In genomic region chr19:13014921-13015280, GRCh38 we compare ENCODE assay signal across 13 cellular contexts. TPM values are rescaled to one million over a fixed set of nuclear protein-coding genes. Genes with fewer than 3 reads are reported as not detected.
DNase-seq lines count a peak whose midpoint lies in the region; ATAC-seq, FAIRE-seq and TF ChIP-seq lines count a peak whose summit lies in the region.
"Had no signal": no experiment of that assay in that cellular context is flagged by ENCODE, and none has a peak within 500 bp of the region (broad histone marks: within the 10 kb centered on the region; RNA-seq: fewer than 3 reads in every experiment).

No MANE protein-coding gene starts in this region.

- no peak overlapping the region for H3K27ac Mint-ChIP-seq in activated CD4-positive, alpha-beta memory T cell treated with anti-CD3 and anti-CD28 coated beads, Interleukin-2, amount 10 ng/mL, durations not matched to agents 7 days and 5 days
- H3K27ac Mint-ChIP-seq in activated CD4-positive, alpha-beta memory T cell treated with anti-CD3 and anti-CD28 coated beads for 36 hours = no peak overlapping the region
- H3K27ac Mint-ChIP-seq: activated CD4-positive, alpha-beta T cell treated with anti-CD3 and anti-CD28 coated beads for 36 hours had no signal

- H3K18ac ChIP-seq in mesenchymal stem cell (ENCODE audit: low read depth in 1 of 2, low read length in 2 of 2) = no peak overlapping the region

- no peak overlapping the region for H4K8ac ChIP-seq in mesenchymal stem cell (ENCODE audit: low read length)

- no peak overlapping the region for H2AK5ac ChIP-seq in mesenchymal stem cell (ENCODE audit: low read length, severe bottlenecking)

- no peak overlapping the region for H2BK5ac ChIP-seq in mesenchymal stem cell (ENCODE audit: low read depth, low read length, poor library complexity, severe bottlenecking)

- no peak for TF ChIP-seq CTCF in thyroid gland (IDR thresholded peaks at IDR 0.05)

- peaks cover 69% of the 10 kb centered on the region for H3K27me3 Mint-ChIP-seq in activated CD4-positive, alpha-beta memory T cell treated with anti-CD3 and anti-CD28 coated beads, Interleukin-2, amount 10 ng/mL, durations not matched to agents 7 days and 5 days
- H3K27me3 Mint-ChIP-seq in activated CD4-positive, alpha-beta memory T cell treated with anti-CD3 and anti-CD28 coated beads for 36 hours = peaks cover 51% of the 10 kb centered on the region

- no peak overlapping the region for H2AFZ ChIP-seq in mesenchymal stem cell (ENCODE audit: low read depth, low read length)

- peak overlapping the region; percentile 10 for H3K4me3 Mint-ChIP-seq in activated CD4-positive, alpha-beta memory T cell treated with anti-CD3 and anti-CD28 coated beads, Interleukin-2, amount 10 ng/mL, durations not matched to agents 7 days and 5 days
- no peak overlapping the region for H3K4me3 Mint-ChIP-seq in activated CD4-positive, alpha-beta memory T cell treated with anti-CD3 and anti-CD28 coated beads for 36 hours

- H3K4me2 ChIP-seq in mesenchymal stem cell (ENCODE audit: low read length, poor library complexity, severe bottlenecking) = no peak overlapping the region
- H3K4me2 ChIP-seq: A549 had no signal

- H4K91ac ChIP-seq in mesenchymal stem cell (ENCODE audit: low read length) = no peak overlapping the region

- no peak for DNase-seq in activated CD4-positive, alpha-beta memory T cell treated with anti-CD3 and anti-CD28 coated beads, Interleukin-2, amount 10 ng/mL, durations not matched to agents 7 days and 5 days
- DNase-seq in activated CD4-positive, alpha-beta memory T cell treated with anti-CD3 and anti-CD28 coated beads for 36 hours = no peak
- DNase-seq in adipocyte (ENCODE audit: low read depth) = no peak
- DNase-seq in mesenchymal stem cell = no peak
- DNase-seq in thyroid gland = no peak
- DNase-seq in GM12891 (ENCODE audit: insufficient read length, low spot score) = no peak
- DNase-seq: activated CD4-positive, alpha-beta T cell treated with anti-CD3 and anti-CD28 coated beads for 36 hours; DMS53; MM.1S; NCI-H526 treated with DMSO at 0.1 percent for 48 hours had no signal

- H3K27me3 ChIP-seq in adipocyte (replicated peaks; ENCODE audit: control insufficient read depth, insufficient read depth, low read length) (no peaks in the 10 kb centered on the region), mesenchymal stem cell (ENCODE audit: control insufficient read depth in 1 of 2, insufficient read depth in 1 of 2, low read length in 2 of 2) (peaks cover 0 to 91% of the 10 kb centered on the region in 2 experiments), thyroid gland (no peaks in the 10 kb centered on the region)

- peak overlapping the region; percentile 97 for H3K9ac ChIP-seq in adipocyte (ENCODE audit: low read length)
- H3K9ac ChIP-seq in mesenchymal stem cell (ENCODE audit: low read length) = peak overlapping the region; percentile 99

- H3K4me1 ChIP-seq in adipocyte (ENCODE audit: control insufficient read depth, insufficient read depth, low read length) = peaks cover 89% of the 10 kb centered on the region
- H3K4me1 ChIP-seq in mesenchymal stem cell (ENCODE audit: control insufficient read depth, insufficient read depth, low read depth, low read length) = peaks cover 40% of the 10 kb centered on the region
- peaks cover 64 to 78% of the 10 kb centered on the region in 2 donors for H3K4me1 ChIP-seq in thyroid gland
- H3K4me1 ChIP-seq: A549 had no signal

- TF ChIP-seq POLR2A in thyroid gland (IDR thresholded peaks at IDR 0.05) (no peak), GM12891 (IDR thresholded peaks at IDR 0.05; ENCODE audit: low read depth, low read length) (no peak)

- H3K9me3 Mint-ChIP-seq in activated CD4-positive, alpha-beta memory T cell treated with anti-CD3 and anti-CD28 coated beads, Interleukin-2, amount 10 ng/mL, durations not matched to agents 7 days and 5 days = no peaks in the 10 kb centered on the region
- H3K9me3 Mint-ChIP-seq in activated CD4-positive, alpha-beta memory T cell treated with anti-CD3 and anti-CD28 coated beads for 36 hours = no peaks in the 10 kb centered on the region

- H3K14ac ChIP-seq in mesenchymal stem cell (ENCODE audit: low read length in 2 of 2) = no peak overlapping the region

- ATAC-seq in HG03139 (IDR thresholded peaks at IDR 0.05; ENCODE audit: unreplicated experiment) = no peak
- ATAC-seq in GM21423 (IDR thresholded peaks at IDR 0.05; ENCODE audit: unreplicated experiment) = no peak
- ATAC-seq: A549; activated CD4-positive, alpha-beta T cell treated with anti-CD3 and anti-CD28 coated beads for 36 hours had no signal

- WGBS in mesenchymal stem cell = 3% methylated on average over 2 of the region's 4 CpGs
- WGBS in thyroid gland, 2 donors = 70 to 73% methylated on average over 4 of the region's 4 CpGs

- no peak for FAIRE-seq in GM12891 (lab: Jason Lieb, UNC)
- FAIRE-seq: A549 had no signal

- H3K27ac ChIP-seq in mesenchymal stem cell (ENCODE audit: low read length, poor library complexity, severe bottlenecking) (no peak overlapping the region), thyroid gland (peak overlapping the region; percentile 64 to 87 (median 83))
- H3K27ac ChIP-seq: A549 had no signal

- no peak overlapping the region for H2BK120ac ChIP-seq in mesenchymal stem cell (ENCODE audit: low read depth, low read length)

- H3K4ac ChIP-seq in mesenchymal stem cell (ENCODE audit: low read depth in 1 of 2, low read length in 2 of 2) = no peak overlapping the region

- H3K9me3 ChIP-seq in adipocyte (ENCODE audit: control insufficient read depth, low read length) (no peaks in the 10 kb centered on the region), mesenchymal stem cell (ENCODE audit: control insufficient read depth, low read length) (no peaks in the 10 kb centered on the region), thyroid gland (no peaks in the 10 kb centered on the region)
- H3K9me3 ChIP-seq: A549 had no signal

- no peak overlapping the region for H2BK12ac ChIP-seq in mesenchymal stem cell (ENCODE audit: low read length in 2 of 2)

- CTCF ChIA-PET in activated CD4-positive, alpha-beta memory T cell treated with anti-CD3 and anti-CD28 coated beads, Interleukin-2, amount 10 ng/mL, durations not matched to agents 7 days and 5 days (lab: Charles Lee) = no interaction called here
- CTCF ChIA-PET in activated CD4-positive, alpha-beta memory T cell treated with anti-CD3 and anti-CD28 coated beads for 36 hours (lab: Charles Lee) = interaction anchor here (2.4 to 2.9 kb wide), 2 partner anchors 79 to 90 kb away, joined by 5 to 15 read pairs; no protein-coding TSS in a partner anchor

- H3K4me3 ChIP-seq in adipocyte (ENCODE audit: low read length) (peak overlapping the region; percentile 82), mesenchymal stem cell (ENCODE audit: insufficient read depth in 1 of 2, low read depth in 1 of 2, low read length in 2 of 2) (peak overlapping the region in 1 of 2 experiments; percentile 74), thyroid gland (replicated peaks in 1 of 3) (no peak overlapping the region)
- H3K4me3 ChIP-seq: A549 had no signal

- no peak overlapping the region for H2BK15ac ChIP-seq in mesenchymal stem cell (ENCODE audit: low read depth, poor library complexity, severe bottlenecking)

- peak overlapping the region in 1 of 2 experiments; percentile 51 for H3K23ac ChIP-seq in mesenchymal stem cell (ENCODE audit: low read length in 2 of 2)

- intact Hi-C loops in activated CD4-positive, alpha-beta memory T cell treated with anti-CD3 and anti-CD28 coated beads for 36 hours (cut with micrococcal nuclease) = no loop called here
- intact Hi-C loops in thyroid gland (cut with DNase I) = no loop called here

- H3K36me3 ChIP-seq in adipocyte (ENCODE audit: control insufficient read depth, insufficient read depth, low read length, severe bottlenecking) (no peaks in the 10 kb centered on the region), mesenchymal stem cell (ENCODE audit: control insufficient read depth in 1 of 2, insufficient read depth in 2 of 2, low read depth in 1 of 2, low read length in 2 of 2) (no peaks in the 10 kb centered on the region), thyroid gland (no peaks in the 10 kb centered on the region)

- POLR2A ChIA-PET in activated CD4-positive, alpha-beta memory T cell treated with anti-CD3 and anti-CD28 coated beads, Interleukin-2, amount 10 ng/mL, durations not matched to agents 7 days and 5 days (lab: Charles Lee) = no interaction called here
- POLR2A ChIA-PET in activated CD4-positive, alpha-beta memory T cell treated with anti-CD3 and anti-CD28 coated beads for 36 hours (lab: Charles Lee) = interaction anchor here (1.6 kb wide), 1 partner anchor 89 kb away, joined by 5 read pairs; no protein-coding TSS in a partner anchor

- peaks cover 19% of the 10 kb centered on the region for H3K4me1 Mint-ChIP-seq in activated CD4-positive, alpha-beta memory T cell treated with anti-CD3 and anti-CD28 coated beads, Interleukin-2, amount 10 ng/mL, durations not matched to agents 7 days and 5 days
- peaks cover 21% of the 10 kb centered on the region for H3K4me1 Mint-ChIP-seq in activated CD4-positive, alpha-beta memory T cell treated with anti-CD3 and anti-CD28 coated beads for 36 hours (ENCODE audit: low read depth)

- peaks cover 2% of the 10 kb centered on the region for H3K79me1 ChIP-seq in mesenchymal stem cell (replicated peaks; ENCODE audit: low read length, poor library complexity, severe bottlenecking)

- peaks cover 2% of the 10 kb centered on the region for H3K36me3 Mint-ChIP-seq in activated CD4-positive, alpha-beta memory T cell treated with anti-CD3 and anti-CD28 coated beads, Interleukin-2, amount 10 ng/mL, durations not matched to agents 7 days and 5 days (ENCODE audit: low read depth)
- peaks cover 2% of the 10 kb centered on the region for H3K36me3 Mint-ChIP-seq in activated CD4-positive, alpha-beta memory T cell treated with anti-CD3 and anti-CD28 coated beads for 36 hours

RNA-seq across cellular contexts. Expression of gene NFIX, which starts 19.6 kb away (rescaled TPM):
- total RNA-seq in activated CD4-positive, alpha-beta memory T cell treated with anti-CD3 and anti-CD28 coated beads, Interleukin-2, amount 10 ng/mL, durations not matched to agents 7 days and 5 days = under 1 TPM in 1 of 2 experiments, not detected in 1; 0.05 TPM
- 1 to 10 TPM; 1.6 to 2.0 TPM for total RNA-seq in activated CD4-positive, alpha-beta memory T cell treated with anti-CD3 and anti-CD28 coated beads for 36 hours
- 4.6 TPM for polyA plus RNA-seq in mesenchymal stem cell (2013, experiment 1 of 2)
- 4.6 TPM for polyA plus RNA-seq in mesenchymal stem cell (2013, experiment 2 of 2)
- total RNA-seq in thyroid gland = 10 to 100 TPM; 38.8 to 70.2 (median 62.4) TPM
- polyA plus RNA-seq in GM12891 (2012; ENCODE audit: low read depth, missing spikeins) = 0.30 TPM

RNA-seq across cellular contexts. Expression of gene DAND5, which starts 45.5 kb away (rescaled TPM):
- under 1 TPM; 0.13 to 0.15 TPM for total RNA-seq in activated CD4-positive, alpha-beta memory T cell treated with anti-CD3 and anti-CD28 coated beads, Interleukin-2, amount 10 ng/mL, durations not matched to agents 7 days and 5 days
- under 1 TPM in 1 of 2 experiments, not detected in 1; 0.12 TPM for total RNA-seq in activated CD4-positive, alpha-beta memory T cell treated with anti-CD3 and anti-CD28 coated beads for 36 hours
- 0.01 TPM for polyA plus RNA-seq in mesenchymal stem cell (2013, experiment 1 of 2)
- not detected for polyA plus RNA-seq in mesenchymal stem cell (2013, experiment 2 of 2)
- under 1 TPM in 2 of 4 donors, not detected in 2; 0.40 to 0.45 TPM for total RNA-seq in thyroid gland
- not detected for polyA plus RNA-seq in GM12891 (2012; ENCODE audit: low read depth, missing spikeins)

RNA-seq across cellular contexts. Expression of gene GADD45GIP1, which starts 57.9 kb away (rescaled TPM):
- total RNA-seq in activated CD4-positive, alpha-beta memory T cell treated with anti-CD3 and anti-CD28 coated beads, Interleukin-2, amount 10 ng/mL, durations not matched to agents 7 days and 5 days = 10 to 100 TPM; 17.5 to 18.4 TPM
- total RNA-seq in activated CD4-positive, alpha-beta memory T cell treated with anti-CD3 and anti-CD28 coated beads for 36 hours = 10 to 100 TPM; 31.2 to 32.6 TPM
- 47.1 TPM for polyA plus RNA-seq in mesenchymal stem cell (2013, experiment 1 of 2)
- 47.3 TPM for polyA plus RNA-seq in mesenchymal stem cell (2013, experiment 2 of 2)
- 10 to 100 TPM; 31.8 to 68.3 (median 55.2) TPM for total RNA-seq in thyroid gland
- 38.0 TPM for polyA plus RNA-seq in GM12891 (2012; ENCODE audit: low read depth, missing spikeins)

Comparison
In these comparisons a context has a peak if more than half of its experiments do, and no peak if none do; other contexts are left out.
1. RNA of gene NFIX, which starts 19.6 kb away (total RNA-seq): 38.8 to 70.2 TPM in thyroid gland; 1.6 to 2.0 TPM in activated CD4-positive, alpha-beta memory T cell treated with anti-CD3 and anti-CD28 coated beads for 36 hours and 0.05 TPM in activated CD4-positive, alpha-beta memory T cell treated with anti-CD3 and anti-CD28 coated beads, Interleukin-2, amount 10 ng/mL, durations not matched to agents 7 days and 5 days; every median in the first group is over 10 times any median in the second.